Comparison of ENCODE assay signal across 15 cellular contexts in the genomic region with DNA sequence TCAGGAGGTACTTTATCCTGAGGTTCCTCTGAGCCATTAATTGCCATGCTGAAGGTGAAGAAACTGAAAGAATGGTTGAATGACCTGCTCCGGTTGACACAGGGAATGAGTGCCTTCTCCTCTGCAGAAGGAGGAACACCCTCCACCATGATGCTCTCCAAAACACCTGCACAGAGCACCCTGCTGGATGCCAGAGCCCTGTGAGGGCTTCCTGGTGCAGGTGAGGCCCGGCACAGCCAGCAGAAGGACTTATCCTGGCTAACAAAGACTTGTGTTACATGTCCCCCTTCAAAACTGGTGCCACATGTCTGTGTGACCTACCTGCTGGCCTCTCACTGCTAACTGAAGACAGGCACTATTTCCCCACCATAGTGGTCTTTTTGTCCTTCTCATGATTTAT. TPM values are rescaled to one million over a fixed set of nuclear protein-coding genes. Genes with fewer than 3 reads are reported as not detected.
DNase-seq lines count a peak whose midpoint lies in the region; ATAC-seq and TF ChIP-seq lines count a peak whose summit lies in the region.
"Had no signal": no experiment of that assay in that cellular context is flagged by ENCODE, and none has a peak within 500 bp of the region (broad histone marks: within the 10 kb centered on the region; RNA-seq: fewer than 3 reads in every experiment).

No MANE protein-coding gene starts in this region.

- peak; percentile 54 for DNase-seq in right atrium auricular region (ENCODE audit: low spot score)
- DNase-seq in heart left ventricle: no peak
- DNase-seq in activated CD4-positive, alpha-beta memory T cell treated with anti-CD3 and anti-CD28 coated beads for 36 hours: no peak
- DNase-seq in mucosa of descending colon: peak in 2 of 3 donors; percentile 39 to 54
- DNase-seq in uterus: no peak
- no peak for DNase-seq in H7
- no peak for DNase-seq in upper lobe of right lung
- DNase-seq: dorsolateral prefrontal cortex, KBM-7, NCI-H2171, retina, upper lobe of left lung had no signal

- POLR2A ChIA-PET in activated CD4-positive, alpha-beta memory T cell treated with anti-CD3 and anti-CD28 coated beads for 36 hours (lab: Charles Lee): interaction anchor here (0.6 kb wide), 1 partner anchor 637 kb away, joined by 3 read pairs; no protein-coding TSS in a partner anchor

- H3K4me1 ChIP-seq in right atrium auricular region: peaks cover 0 to 47% of the 10 kb centered on the region in 2 donors
- H3K4me1 ChIP-seq in heart left ventricle: peaks cover 11 to 48% (median 38%) of the 10 kb centered on the region in 12 donors
- H3K4me1 ChIP-seq in mucosa of descending colon (ENCODE audit: low read depth): peaks cover 80% of the 10 kb centered on the region
- peaks cover 19 to 20% of the 10 kb centered on the region in 2 donors for H3K4me1 ChIP-seq in uterus
- H3K4me1 ChIP-seq in upper lobe of right lung: peaks cover 33% of the 10 kb centered on the region

- ATAC-seq in heart left ventricle: no peak
- no peak for ATAC-seq in mucosa of descending colon
- no peak for ATAC-seq in GM21515 (IDR thresholded peaks at IDR 0.05; ENCODE audit: unreplicated experiment)
- ATAC-seq in upper lobe of right lung: no peak

- peak overlapping the region; percentile 16 for H3K4me3 Mint-ChIP-seq in activated CD4-positive, alpha-beta memory T cell treated with anti-CD3 and anti-CD28 coated beads for 36 hours

- TF ChIP-seq POLR2A in heart left ventricle (IDR thresholded peaks at IDR 0.05) (no peak), uterus (IDR thresholded peaks at IDR 0.05) (no peak)

- no peaks in the 10 kb centered on the region for H3K9me3 ChIP-seq in right atrium auricular region
- H3K9me3 ChIP-seq in heart left ventricle: no peaks in the 10 kb centered on the region
- H3K9me3 ChIP-seq in mucosa of descending colon: no peaks in the 10 kb centered on the region
- no peaks in the 10 kb centered on the region for H3K9me3 ChIP-seq in uterus
- H3K9me3 ChIP-seq in upper lobe of right lung: no peaks in the 10 kb centered on the region
- H3K9me3 ChIP-seq: upper lobe of left lung had no signal

- H3K27me3 Mint-ChIP-seq in activated CD4-positive, alpha-beta memory T cell treated with anti-CD3 and anti-CD28 coated beads for 36 hours: no peaks in the 10 kb centered on the region

- no peaks in the 10 kb centered on the region for H3K36me3 ChIP-seq in right atrium auricular region
- no peaks in the 10 kb centered on the region for H3K36me3 ChIP-seq in heart left ventricle
- H3K36me3 ChIP-seq in mucosa of descending colon (ENCODE audit: low read depth): no peaks in the 10 kb centered on the region
- no peaks in the 10 kb centered on the region for H3K36me3 ChIP-seq in uterus
- no peaks in the 10 kb centered on the region for H3K36me3 ChIP-seq in H7 (replicated peaks; ENCODE audit: control insufficient read depth, insufficient read depth, low read length)
- no peaks in the 10 kb centered on the region for H3K36me3 ChIP-seq in upper lobe of right lung
- H3K36me3 ChIP-seq: upper lobe of left lung had no signal

- H3K27me3 ChIP-seq in right atrium auricular region (no peaks in the 10 kb centered on the region), heart left ventricle (no peaks in the 10 kb centered on the region), uterus (no peaks in the 10 kb centered on the region), H7 (ENCODE audit: control insufficient read depth, insufficient read depth, low read length) (no peaks in the 10 kb centered on the region), upper lobe of right lung (no peaks in the 10 kb centered on the region)
- H3K27me3 ChIP-seq: upper lobe of left lung had no signal

- intact Hi-C loops in heart left ventricle (cut with DNase I) (no loop called here), mucosa of descending colon (cut with DNase I, micrococcal nuclease) (no loop called here), uterus (cut with DNase I; ENCODE audit: low total_unique reads) (no loop called here), upper lobe of right lung (cut with DNase I) (no loop called here)
- intact Hi-C loops in activated CD4-positive, alpha-beta memory T cell treated with anti-CD3 and anti-CD28 coated beads for 36 hours (cut with micrococcal nuclease): loop anchor here (10.0 kb wide), 1 partner anchor 1607 kb away; no protein-coding TSS in a partner anchor

- H3K27ac ChIP-seq in right atrium auricular region (no peak overlapping the region), heart left ventricle (peak overlapping the region in 5 of 12 donors; percentile 1 to 90 (median 35)), uterus (peak overlapping the region; percentile 58 to 68), upper lobe of right lung (no peak overlapping the region)
- H3K27ac ChIP-seq: C4-2B had no signal

- CTCF ChIA-PET in activated CD4-positive, alpha-beta memory T cell treated with anti-CD3 and anti-CD28 coated beads for 36 hours (lab: Charles Lee): interaction anchor here (1.3 to 2.8 kb wide), 5 partner anchors 9 to 40 kb away, joined by 4 to 14 read pairs (median 5); no protein-coding TSS in a partner anchor

- H3K4me1 Mint-ChIP-seq in activated CD4-positive, alpha-beta memory T cell treated with anti-CD3 and anti-CD28 coated beads for 36 hours (ENCODE audit: low read depth): peaks cover 49% of the 10 kb centered on the region

- no peaks in the 10 kb centered on the region for H3K36me3 Mint-ChIP-seq in activated CD4-positive, alpha-beta memory T cell treated with anti-CD3 and anti-CD28 coated beads for 36 hours

- H3K9me3 Mint-ChIP-seq in activated CD4-positive, alpha-beta memory T cell treated with anti-CD3 and anti-CD28 coated beads for 36 hours: no peaks in the 10 kb centered on the region

- WGBS in heart left ventricle, 4 donors: 77 to 94% (median 80%) methylated on average over 2 of the region's 2 CpGs

- H3K27ac Mint-ChIP-seq in activated CD4-positive, alpha-beta memory T cell treated with anti-CD3 and anti-CD28 coated beads for 36 hours: peak overlapping the region; percentile 64

- no peak overlapping the region for H3K4me3 ChIP-seq in right atrium auricular region
- H3K4me3 ChIP-seq in heart left ventricle: no peak overlapping the region
- H3K4me3 ChIP-seq in mucosa of descending colon: no peak overlapping the region
- H3K4me3 ChIP-seq in uterus: no peak overlapping the region
- no peak overlapping the region for H3K4me3 ChIP-seq in H7 (ENCODE audit: insufficient read depth, low read depth, low read length)
- no peak overlapping the region for H3K4me3 ChIP-seq in upper lobe of right lung
- H3K4me3 ChIP-seq: dorsolateral prefrontal cortex, lung, upper lobe of left lung had no signal

- TF ChIP-seq CTCF in right atrium auricular region (IDR thresholded peaks at IDR 0.05) (no peak), heart left ventricle (IDR thresholded peaks at IDR 0.05) (no peak), mucosa of descending colon (IDR thresholded peaks at IDR 0.05) (no peak), uterus (IDR thresholded peaks at IDR 0.05) (no peak), upper lobe of right lung (IDR thresholded peaks at IDR 0.05) (no peak)

RNA-seq across cellular contexts. Expression of a gene that starts 14.3 kb away (rescaled TPM):
- total RNA-seq in right atrium auricular region (10 to 100 TPM; 10.5 to 15.3 TPM), heart left ventricle (10 to 100 TPM in 4 of 9 donors, 1 to 10 TPM in 5; 6.8 to 37.8 (median 9.7) TPM), mucosa of descending colon (100 to 1,000 TPM in 2 of 3 donors, 10 to 100 TPM in 1; 87.9 to 161 (median 123) TPM), uterus (100 to 1,000 TPM in 2 of 4 donors, 10 to 100 TPM in 2; 55.1 to 178 (median 92.6) TPM), upper lobe of right lung (55.2 TPM)
- polyA plus RNA-seq in heart left ventricle: 1 to 10 TPM; 4.3 to 7.5 TPM
- total RNA-seq in activated CD4-positive, alpha-beta memory T cell treated with anti-CD3 and anti-CD28 coated beads for 36 hours: 100 to 1,000 TPM; 146 to 148 TPM
- total RNA-seq in H7 (2014; rRNA removed; shearing (Covaris generic)): 82.6 and 97.1 TPM in 2 replicates

Comparison
In these comparisons a context has a peak if more than half of its experiments do, and no peak if none do; other contexts are left out.
1. DNase-seq: peak in right atrium auricular region (single experiment) and mucosa of descending colon (2 of 3); none in heart left ventricle (0 of 5), activated CD4-positive, alpha-beta memory T cell treated with anti-CD3 and anti-CD28 coated beads for 36 hours (single experiment), uterus (0 of 2), H7 (single experiment) and upper lobe of right lung (single experiment).
2. H3K27ac ChIP-seq: peak in uterus (2 of 2); none in right atrium auricular region (0 of 2) and upper lobe of right lung (single experiment).